In the genomic region with DNA sequence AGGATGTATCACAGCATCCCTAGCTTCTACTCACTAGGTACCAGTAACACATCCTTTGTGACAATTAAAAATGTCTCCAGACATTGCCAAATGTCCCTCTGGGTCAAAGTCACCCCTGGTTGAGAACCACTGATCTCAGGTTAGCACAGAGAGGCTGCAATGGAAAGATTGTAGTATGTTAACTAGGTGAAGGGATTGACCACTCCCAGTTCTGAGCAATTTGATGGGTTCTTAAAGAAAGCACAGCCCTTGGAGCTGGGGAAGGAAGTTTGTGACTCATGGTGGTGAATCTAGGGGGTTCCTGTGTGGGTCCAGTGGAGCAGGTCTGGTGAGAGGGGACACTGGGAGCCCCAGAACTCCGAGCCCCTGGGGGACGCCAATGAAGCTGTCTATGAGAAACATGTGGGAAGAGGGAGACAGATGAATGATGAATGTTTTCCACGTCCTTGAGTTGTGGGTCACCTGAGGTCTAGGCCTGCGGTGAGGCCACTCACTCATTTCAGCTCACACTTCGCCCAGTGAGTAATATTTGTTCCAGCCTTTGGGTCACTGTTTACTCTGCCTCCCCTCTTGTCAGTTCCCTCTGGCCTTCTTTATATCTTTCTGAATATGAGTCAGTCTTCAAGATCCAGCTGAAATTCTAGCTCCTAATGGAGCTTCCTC, we compare ENCODE assay signal across 1 cellular context.
TF ChIP-seq lines count a peak whose summit lies in the region.

No MANE protein-coding gene starts in this region.

TF ChIP-seq in HepG2, 621 proteins besides CTCF, POLR2A, EP300 and RAD21 (continued from another document and continues in another):
- TF ChIP-seq SP5 (CRISPR knock-in tag; IDR thresholded peaks at IDR 0.05; ENCODE audit: borderline replicate concordance, low read depth) (peak; percentile 67; the same call in 1 of the 2 replicates), SOX5 (CRISPR knock-in tag; IDR thresholded peaks at IDR 0.05; ENCODE audit: borderline replicate concordance) (peak; percentile 88), HNF4A (CRISPR knock-in tag; IDR thresholded peaks at IDR 0.05) (peak; percentile 70), MXI1 (IDR thresholded peaks at IDR 0.05; ENCODE audit: borderline replicate concordance, low read depth, low read length) (peak; percentile 42; the same call in 1 of the 3 replicates), TBP (CRISPR knock-in tag; IDR thresholded peaks at IDR 0.05) (no peak), ZNF331 (CRISPR knock-in tag; IDR thresholded peaks at IDR 0.05) (peak; percentile 52; the same call in 1 of the 2 replicates), ARNT2 (CRISPR knock-in tag; IDR thresholded peaks at IDR 0.05; ENCODE audit: low read depth) (no peak; the same call in 1 of the 2 replicates), MED13 (CRISPR knock-in tag; IDR thresholded peaks at IDR 0.05) (peak; percentile 65; the same call in 1 of the 2 replicates), SRY (CRISPR knock-in tag; IDR thresholded peaks at IDR 0.05) (no peak), ZFX (CRISPR knock-in tag; IDR thresholded peaks at IDR 0.05; ENCODE audit: low read depth) (peak; percentile 72), IRF2 (CRISPR knock-in tag; IDR thresholded peaks at IDR 0.05) (peak; percentile 73), SALL2 (CRISPR knock-in tag; IDR thresholded peaks at IDR 0.05) (no peak), FOXK2 (IDR thresholded peaks at IDR 0.05) (no peak), FLYWCH1 (CRISPR knock-in tag; IDR thresholded peaks at IDR 0.05) (no peak), MEIS1 (CRISPR knock-in tag; IDR thresholded peaks at IDR 0.05; ENCODE audit: borderline replicate concordance) (peak; percentile 100), ZBTB3 (CRISPR knock-in tag; IDR thresholded peaks at IDR 0.05; ENCODE audit: borderline replicate concordance, low read depth) (no peak), MXD4 (CRISPR knock-in tag; IDR thresholded peaks at IDR 0.05) (no peak), HIVEP1 (CRISPR knock-in tag; IDR thresholded peaks at IDR 0.05) (no peak), ZNF891 (CRISPR knock-in tag; IDR thresholded peaks at IDR 0.05) (no peak), EHMT2 (IDR thresholded peaks at IDR 0.05; ENCODE audit: borderline replicate concordance, low read depth, low read length) (peak; percentile 49; the same call in 1 of the 2 replicates), DPF2 (CRISPR knock-in tag; IDR thresholded peaks at IDR 0.05; ENCODE audit: borderline replicate concordance, low read depth) (peak; percentile 78), KLF15 (CRISPR knock-in tag; IDR thresholded peaks at IDR 0.05; ENCODE audit: borderline replicate concordance) (no peak), ISL2 (CRISPR knock-in tag; IDR thresholded peaks at IDR 0.05) (peak; percentile 94), DMAP1 (CRISPR knock-in tag; IDR thresholded peaks at IDR 0.05) (peak; percentile 44; the same call in 1 of the 2 replicates), ZNF234 (CRISPR knock-in tag; conservative IDR thresholded peaks at IDR 0.05) (no peak), SOX13 (IDR thresholded peaks at IDR 0.05) (peak; percentile 57; the same call in 1 of the 2 replicates), SOX13 (CRISPR knock-in tag; conservative IDR thresholded peaks at IDR 0.05 in 1 of 2, IDR thresholded peaks at IDR 0.05 in 1 of 2) (peak in 1 of 2 experiments; percentile 93; a peak in 2 of 4 replicates), SRSF1 (optimal IDR thresholded peaks at IDR 0.05; ENCODE audit: low read depth, low read length) (no peak), MIER3 (CRISPR knock-in tag; IDR thresholded peaks at IDR 0.05; ENCODE audit: borderline replicate concordance) (peak; percentile 68; the same call in 1 of the 2 replicates), HOXD1 (CRISPR knock-in tag; IDR thresholded peaks at IDR 0.05) (peak; percentile 99), CREM (IDR thresholded peaks at IDR 0.05) (peak; percentile 84), CREM (CRISPR knock-in tag; IDR thresholded peaks at IDR 0.05) (no peak), U2AF2 (IDR thresholded peaks at IDR 0.05; ENCODE audit: low read depth, low read length) (no peak), ZNF501 (CRISPR knock-in tag; IDR thresholded peaks at IDR 0.05) (no peak), GPN1 (CRISPR knock-in tag; IDR thresholded peaks at IDR 0.05; ENCODE audit: borderline replicate concordance) (no peak), NCOA5 (CRISPR knock-in tag; IDR thresholded peaks at IDR 0.05) (no peak), ZNF577 (CRISPR knock-in tag; IDR thresholded peaks at IDR 0.05; ENCODE audit: borderline replicate concordance, low read depth) (no peak), HNRNPH1 (optimal IDR thresholded peaks at IDR 0.05; ENCODE audit: low read depth, low read length) (no peak)
- TF ChIP-seq, protein P1, sequence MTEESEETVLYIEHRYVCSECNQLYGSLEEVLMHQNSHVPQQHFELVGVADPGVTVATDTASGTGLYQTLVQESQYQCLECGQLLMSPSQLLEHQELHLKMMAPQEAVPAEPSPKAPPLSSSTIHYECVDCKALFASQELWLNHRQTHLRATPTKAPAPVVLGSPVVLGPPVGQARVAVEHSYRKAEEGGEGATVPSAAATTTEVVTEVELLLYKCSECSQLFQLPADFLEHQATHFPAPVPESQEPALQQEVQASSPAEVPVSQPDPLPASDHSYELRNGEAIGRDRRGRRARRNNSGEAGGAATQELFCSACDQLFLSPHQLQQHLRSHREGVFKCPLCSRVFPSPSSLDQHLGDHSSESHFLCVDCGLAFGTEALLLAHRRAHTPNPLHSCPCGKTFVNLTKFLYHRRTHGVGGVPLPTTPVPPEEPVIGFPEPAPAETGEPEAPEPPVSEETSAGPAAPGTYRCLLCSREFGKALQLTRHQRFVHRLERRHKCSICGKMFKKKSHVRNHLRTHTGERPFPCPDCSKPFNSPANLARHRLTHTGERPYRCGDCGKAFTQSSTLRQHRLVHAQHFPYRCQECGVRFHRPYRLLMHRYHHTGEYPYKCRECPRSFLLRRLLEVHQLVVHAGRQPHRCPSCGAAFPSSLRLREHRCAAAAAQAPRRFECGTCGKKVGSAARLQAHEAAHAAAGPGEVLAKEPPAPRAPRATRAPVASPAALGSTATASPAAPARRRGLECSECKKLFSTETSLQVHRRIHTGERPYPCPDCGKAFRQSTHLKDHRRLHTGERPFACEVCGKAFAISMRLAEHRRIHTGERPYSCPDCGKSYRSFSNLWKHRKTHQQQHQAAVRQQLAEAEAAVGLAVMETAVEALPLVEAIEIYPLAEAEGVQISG (CRISPR knock-in tag; IDR thresholded peaks at IDR 0.05), result 0 out of 2 replicates have a peak, but pooled peaks have one; percentile 40
- TF ChIP-seq, protein P2, sequence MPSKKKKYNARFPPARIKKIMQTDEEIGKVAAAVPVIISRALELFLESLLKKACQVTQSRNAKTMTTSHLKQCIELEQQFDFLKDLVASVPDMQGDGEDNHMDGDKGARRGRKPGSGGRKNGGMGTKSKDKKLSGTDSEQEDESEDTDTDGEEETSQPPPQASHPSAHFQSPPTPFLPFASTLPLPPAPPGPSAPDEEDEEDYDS (CRISPR knock-in tag; IDR thresholded peaks at IDR 0.05), result no peak
- TF ChIP-seq, protein P3, sequence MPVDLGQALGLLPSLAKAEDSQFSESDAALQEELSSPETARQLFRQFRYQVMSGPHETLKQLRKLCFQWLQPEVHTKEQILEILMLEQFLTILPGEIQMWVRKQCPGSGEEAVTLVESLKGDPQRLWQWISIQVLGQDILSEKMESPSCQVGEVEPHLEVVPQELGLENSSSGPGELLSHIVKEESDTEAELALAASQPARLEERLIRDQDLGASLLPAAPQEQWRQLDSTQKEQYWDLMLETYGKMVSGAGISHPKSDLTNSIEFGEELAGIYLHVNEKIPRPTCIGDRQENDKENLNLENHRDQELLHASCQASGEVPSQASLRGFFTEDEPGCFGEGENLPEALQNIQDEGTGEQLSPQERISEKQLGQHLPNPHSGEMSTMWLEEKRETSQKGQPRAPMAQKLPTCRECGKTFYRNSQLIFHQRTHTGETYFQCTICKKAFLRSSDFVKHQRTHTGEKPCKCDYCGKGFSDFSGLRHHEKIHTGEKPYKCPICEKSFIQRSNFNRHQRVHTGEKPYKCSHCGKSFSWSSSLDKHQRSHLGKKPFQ (CRISPR knock-in tag; IDR thresholded peaks at IDR 0.05; ENCODE audit: insufficient replicate concordance), result peak; percentile 91
- TF ChIP-seq, protein P4, sequence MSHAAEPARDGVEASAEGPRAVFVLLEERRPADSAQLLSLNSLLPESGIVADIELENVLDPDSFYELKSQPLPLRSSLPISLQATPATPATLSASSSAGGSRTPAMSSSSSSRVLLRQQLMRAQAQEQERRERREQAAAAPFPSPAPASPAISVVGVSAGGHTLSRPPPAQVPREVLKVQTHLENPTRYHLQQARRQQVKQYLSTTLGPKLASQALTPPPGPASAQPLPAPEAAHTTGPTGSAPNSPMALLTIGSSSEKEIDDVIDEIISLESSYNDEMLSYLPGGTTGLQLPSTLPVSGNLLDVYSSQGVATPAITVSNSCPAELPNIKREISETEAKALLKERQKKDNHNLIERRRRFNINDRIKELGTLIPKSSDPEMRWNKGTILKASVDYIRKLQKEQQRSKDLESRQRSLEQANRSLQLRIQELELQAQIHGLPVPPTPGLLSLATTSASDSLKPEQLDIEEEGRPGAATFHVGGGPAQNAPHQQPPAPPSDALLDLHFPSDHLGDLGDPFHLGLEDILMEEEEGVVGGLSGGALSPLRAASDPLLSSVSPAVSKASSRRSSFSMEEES (CRISPR knock-in tag; IDR thresholded peaks at IDR 0.05), result peak; percentile 89
- TF ChIP-seq, protein P5, sequence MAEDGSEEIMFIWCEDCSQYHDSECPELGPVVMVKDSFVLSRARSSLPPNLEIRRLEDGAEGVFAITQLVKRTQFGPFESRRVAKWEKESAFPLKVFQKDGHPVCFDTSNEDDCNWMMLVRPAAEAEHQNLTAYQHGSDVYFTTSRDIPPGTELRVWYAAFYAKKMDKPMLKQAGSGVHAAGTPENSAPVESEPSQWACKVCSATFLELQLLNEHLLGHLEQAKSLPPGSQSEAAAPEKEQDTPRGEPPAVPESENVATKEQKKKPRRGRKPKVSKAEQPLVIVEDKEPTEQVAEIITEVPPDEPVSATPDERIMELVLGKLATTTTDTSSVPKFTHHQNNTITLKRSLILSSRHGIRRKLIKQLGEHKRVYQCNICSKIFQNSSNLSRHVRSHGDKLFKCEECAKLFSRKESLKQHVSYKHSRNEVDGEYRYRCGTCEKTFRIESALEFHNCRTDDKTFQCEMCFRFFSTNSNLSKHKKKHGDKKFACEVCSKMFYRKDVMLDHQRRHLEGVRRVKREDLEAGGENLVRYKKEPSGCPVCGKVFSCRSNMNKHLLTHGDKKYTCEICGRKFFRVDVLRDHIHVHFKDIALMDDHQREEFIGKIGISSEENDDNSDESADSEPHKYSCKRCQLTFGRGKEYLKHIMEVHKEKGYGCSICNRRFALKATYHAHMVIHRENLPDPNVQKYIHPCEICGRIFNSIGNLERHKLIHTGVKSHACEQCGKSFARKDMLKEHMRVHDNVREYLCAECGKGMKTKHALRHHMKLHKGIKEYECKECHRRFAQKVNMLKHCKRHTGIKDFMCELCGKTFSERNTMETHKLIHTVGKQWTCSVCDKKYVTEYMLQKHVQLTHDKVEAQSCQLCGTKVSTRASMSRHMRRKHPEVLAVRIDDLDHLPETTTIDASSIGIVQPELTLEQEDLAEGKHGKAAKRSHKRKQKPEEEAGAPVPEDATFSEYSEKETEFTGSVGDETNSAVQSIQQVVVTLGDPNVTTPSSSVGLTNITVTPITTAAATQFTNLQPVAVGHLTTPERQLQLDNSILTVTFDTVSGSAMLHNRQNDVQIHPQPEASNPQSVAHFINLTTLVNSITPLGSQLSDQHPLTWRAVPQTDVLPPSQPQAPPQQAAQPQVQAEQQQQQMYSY (CRISPR knock-in tag; IDR thresholded peaks at IDR 0.05), result no peak
- TF ChIP-seq, protein P6, sequence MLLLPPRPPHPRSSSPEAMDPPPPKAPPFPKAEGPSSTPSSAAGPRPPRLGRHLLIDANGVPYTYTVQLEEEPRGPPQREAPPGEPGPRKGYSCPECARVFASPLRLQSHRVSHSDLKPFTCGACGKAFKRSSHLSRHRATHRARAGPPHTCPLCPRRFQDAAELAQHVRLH (CRISPR knock-in tag; IDR thresholded peaks at IDR 0.05; ENCODE audit: borderline replicate concordance, low read depth), result peak; percentile 80; the same call in 1 of the 2 replicates
- TF ChIP-seq, protein P7, sequence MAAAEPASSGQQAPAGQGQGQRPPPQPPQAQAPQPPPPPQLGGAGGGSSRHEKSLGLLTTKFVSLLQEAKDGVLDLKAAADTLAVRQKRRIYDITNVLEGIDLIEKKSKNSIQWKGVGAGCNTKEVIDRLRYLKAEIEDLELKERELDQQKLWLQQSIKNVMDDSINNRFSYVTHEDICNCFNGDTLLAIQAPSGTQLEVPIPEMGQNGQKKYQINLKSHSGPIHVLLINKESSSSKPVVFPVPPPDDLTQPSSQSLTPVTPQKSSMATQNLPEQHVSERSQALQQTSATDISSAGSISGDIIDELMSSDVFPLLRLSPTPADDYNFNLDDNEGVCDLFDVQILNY (CRISPR knock-in tag; conservative IDR thresholded peaks at IDR 0.05), result no peak
- TF ChIP-seq, protein P8, sequence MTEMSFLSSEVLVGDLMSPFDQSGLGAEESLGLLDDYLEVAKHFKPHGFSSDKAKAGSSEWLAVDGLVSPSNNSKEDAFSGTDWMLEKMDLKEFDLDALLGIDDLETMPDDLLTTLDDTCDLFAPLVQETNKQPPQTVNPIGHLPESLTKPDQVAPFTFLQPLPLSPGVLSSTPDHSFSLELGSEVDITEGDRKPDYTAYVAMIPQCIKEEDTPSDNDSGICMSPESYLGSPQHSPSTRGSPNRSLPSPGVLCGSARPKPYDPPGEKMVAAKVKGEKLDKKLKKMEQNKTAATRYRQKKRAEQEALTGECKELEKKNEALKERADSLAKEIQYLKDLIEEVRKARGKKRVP (CRISPR knock-in tag; IDR thresholded peaks at IDR 0.05), result peak in 1 of 2 experiments; percentile 71; a peak in 1 of 4 replicates
- TF ChIP-seq, protein P9, sequence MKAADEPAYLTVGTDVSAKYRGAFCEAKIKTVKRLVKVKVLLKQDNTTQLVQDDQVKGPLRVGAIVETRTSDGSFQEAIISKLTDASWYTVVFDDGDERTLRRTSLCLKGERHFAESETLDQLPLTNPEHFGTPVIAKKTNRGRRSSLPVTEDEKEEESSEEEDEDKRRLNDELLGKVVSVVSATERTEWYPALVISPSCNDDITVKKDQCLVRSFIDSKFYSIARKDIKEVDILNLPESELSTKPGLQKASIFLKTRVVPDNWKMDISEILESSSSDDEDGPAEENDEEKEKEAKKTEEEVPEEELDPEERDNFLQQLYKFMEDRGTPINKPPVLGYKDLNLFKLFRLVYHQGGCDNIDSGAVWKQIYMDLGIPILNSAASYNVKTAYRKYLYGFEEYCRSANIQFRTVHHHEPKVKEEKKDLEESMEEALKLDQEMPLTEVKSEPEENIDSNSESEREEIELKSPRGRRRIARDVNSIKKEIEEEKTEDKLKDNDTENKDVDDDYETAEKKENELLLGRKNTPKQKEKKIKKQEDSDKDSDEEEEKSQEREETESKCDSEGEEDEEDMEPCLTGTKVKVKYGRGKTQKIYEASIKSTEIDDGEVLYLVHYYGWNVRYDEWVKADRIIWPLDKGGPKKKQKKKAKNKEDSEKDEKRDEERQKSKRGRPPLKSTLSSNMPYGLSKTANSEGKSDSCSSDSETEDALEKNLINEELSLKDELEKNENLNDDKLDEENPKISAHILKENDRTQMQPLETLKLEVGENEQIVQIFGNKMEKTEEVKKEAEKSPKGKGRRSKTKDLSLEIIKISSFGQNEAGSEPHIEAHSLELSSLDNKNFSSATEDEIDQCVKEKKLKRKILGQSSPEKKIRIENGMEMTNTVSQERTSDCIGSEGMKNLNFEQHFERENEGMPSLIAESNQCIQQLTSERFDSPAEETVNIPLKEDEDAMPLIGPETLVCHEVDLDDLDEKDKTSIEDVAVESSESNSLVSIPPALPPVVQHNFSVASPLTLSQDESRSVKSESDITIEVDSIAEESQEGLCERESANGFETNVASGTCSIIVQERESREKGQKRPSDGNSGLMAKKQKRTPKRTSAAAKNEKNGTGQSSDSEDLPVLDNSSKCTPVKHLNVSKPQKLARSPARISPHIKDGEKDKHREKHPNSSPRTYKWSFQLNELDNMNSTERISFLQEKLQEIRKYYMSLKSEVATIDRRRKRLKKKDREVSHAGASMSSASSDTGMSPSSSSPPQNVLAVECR (CRISPR knock-in tag; IDR thresholded peaks at IDR 0.05; ENCODE audit: borderline replicate concordance), result peak; percentile 46; the same call in 1 of the 2 replicates
